8 cellular contexts compared by ENCODE assay signal in the genomic region with DNA sequence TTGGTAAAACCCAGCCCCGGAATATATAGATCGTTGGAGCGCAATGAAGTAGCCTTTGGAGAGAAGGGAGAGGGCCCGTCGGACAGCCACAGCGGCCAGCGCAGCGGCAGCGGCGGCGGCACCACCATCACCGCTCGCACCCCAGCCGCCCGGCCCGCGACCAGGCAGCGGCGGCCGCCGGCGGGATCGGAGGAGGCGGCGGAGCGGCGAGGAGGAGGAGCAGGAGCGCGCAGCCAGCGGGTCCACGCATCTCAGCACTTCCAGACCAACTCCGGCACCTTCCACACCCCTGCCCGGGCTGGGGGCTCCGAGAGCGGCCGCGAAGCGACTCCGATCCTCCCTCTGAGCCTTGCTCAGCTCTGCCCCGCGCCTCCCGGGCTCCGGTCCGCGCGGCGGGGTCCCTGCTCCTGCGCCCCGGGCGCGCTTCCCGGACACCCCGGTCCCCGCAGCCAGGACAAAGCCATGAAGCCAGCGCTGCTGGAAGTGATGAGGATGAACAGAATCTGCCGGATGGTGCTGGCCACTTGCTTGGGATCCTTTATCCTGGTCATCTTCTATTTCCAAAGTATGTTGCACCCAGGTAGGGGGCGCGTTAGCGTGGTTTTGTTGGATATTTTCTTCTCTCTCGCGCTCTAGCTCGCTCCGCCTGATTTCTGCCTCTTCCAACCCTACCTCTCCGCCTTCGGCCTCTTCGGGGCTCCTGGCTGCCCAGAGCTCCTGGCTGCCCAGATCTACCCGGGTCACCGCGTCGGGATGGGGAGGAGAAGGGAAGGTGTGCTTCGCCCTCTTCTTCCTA. TPM values are rescaled to one million over a fixed set of nuclear protein-coding genes. Genes with fewer than 3 reads are reported as not detected.
A peak's percentile ranks its signal among the peaks of the same experiment; 100 is the strongest.
DNase-seq lines count a peak whose midpoint lies in the region; ATAC-seq lines count a peak whose summit lies in the region.

No MANE protein-coding gene starts in this region.

- H3K36me3 Mint-ChIP-seq in activated naive CD8-positive, alpha-beta T cell = no peaks in the 10 kb centered on the region

- 0 to 1% methylated on average over 52 to 71 of the region's 71 CpGs for WGBS in aorta, 2 donors

- intact Hi-C loops in head of caudate nucleus (cut with DNase I) = no loop called here
- intact Hi-C loops in aorta (cut with DNase I) = loop anchor here (5.0 kb wide), 7 partner anchors 75 to 420 kb away; no protein-coding TSS in a partner anchor

- H3K27ac Mint-ChIP-seq in activated naive CD8-positive, alpha-beta T cell = peak overlapping the region; percentile 93

- H3K4me3 ChIP-seq in Jurkat, Clone E6-1 (ENCODE audit: low read length) = peak overlapping the region; percentile 95
- H3K4me3 ChIP-seq in aorta (ENCODE audit: low read length in 2 of 2) = peak overlapping the region; percentile 66 to 90

- ATAC-seq in GM21723 (IDR thresholded peaks at IDR 0.05; ENCODE audit: unreplicated experiment) (peak; percentile 29), aorta (ENCODE audit: low FRiP score) (peak; percentile 78)

- H3K9ac ChIP-seq in ES-I3 (ENCODE audit: low read depth, low read length) = peak overlapping the region; percentile 98

- peak overlapping the region in 1 of 2 donors; percentile 73 for H3K27ac ChIP-seq in aorta (ENCODE audit: low read depth in 1 of 2, low read length in 2 of 2)

- H3K27me3 Mint-ChIP-seq in activated naive CD8-positive, alpha-beta T cell = no peaks in the 10 kb centered on the region

- H3K9me3 Mint-ChIP-seq in activated naive CD8-positive, alpha-beta T cell (ENCODE audit: low read depth) = no peaks in the 10 kb centered on the region

- H3K4me1 ChIP-seq in ES-I3 (ENCODE audit: insufficient read depth, low read length) (peaks cover 28% of the 10 kb centered on the region), aorta (ENCODE audit: control insufficient read depth in 1 of 2, insufficient read depth in 2 of 2, low read length in 2 of 2) (no peaks in the 10 kb centered on the region)

- no peaks in the 10 kb centered on the region for H3K9me3 ChIP-seq in ES-I3 (ENCODE audit: control insufficient read depth, insufficient read depth, low read length)
- no peaks in the 10 kb centered on the region for H3K9me3 ChIP-seq in aorta (ENCODE audit: control insufficient read depth, low read length)

- peaks cover 51% of the 10 kb centered on the region for H3K4me1 Mint-ChIP-seq in activated naive CD8-positive, alpha-beta T cell (ENCODE audit: low read depth)

- DNase-seq in Jurkat, Clone E6-1 (ENCODE audit: low read depth, low spot score) = no peak
- peak; percentile 60 to 69 for DNase-seq in SHP77 (lab: John Stamatoyannopoulos, UW)
- DNase-seq in head of caudate nucleus = peak; percentile 39 to 83 (median 64)
- DNase-seq in occipital lobe (lab: John Stamatoyannopoulos, UW) = peak; percentile 43
- DNase-seq in aorta = peak; percentile 82 to 86

- H3K36me3 ChIP-seq in ES-I3 (ENCODE audit: insufficient read depth, low read length) (no peaks in the 10 kb centered on the region), aorta (ENCODE audit: control insufficient read depth in 1 of 2, insufficient read depth in 2 of 2, low read length in 1 of 2) (no peaks in the 10 kb centered on the region)

- H3K4me3 Mint-ChIP-seq in activated naive CD8-positive, alpha-beta T cell = peak overlapping the region; percentile 95

- no peaks in the 10 kb centered on the region for H3K27me3 ChIP-seq in aorta (ENCODE audit: control insufficient read depth in 1 of 2, insufficient read depth in 2 of 2, low read length in 1 of 2)

RNA-seq across cellular contexts. Expression of gene CHST11, which starts 0.4 kb away (rescaled TPM):
- 104 TPM for polyA plus RNA-seq in Jurkat, Clone E6-1 (2012; ENCODE audit: insufficient read depth, insufficient read length)
- total RNA-seq in occipital lobe (29.0 TPM), aorta (10 to 100 TPM; 27.2 to 31.0 TPM)
- 1 to 10 TPM; 2.1 to 4.2 TPM for polyA plus RNA-seq in aorta
